In genomic region chr1:180181048-180181447, GRCh38 we compare ENCODE assay signal across 9 cellular contexts. TPM values are rescaled to one million over a fixed set of nuclear protein-coding genes. Genes with fewer than 3 reads are reported as not detected.
A peak's percentile ranks its signal among the peaks of the same experiment; 100 is the strongest.
DNase-seq lines count a peak whose midpoint lies in the region; ATAC-seq and TF ChIP-seq lines count a peak whose summit lies in the region.
"Had no signal": no experiment of that assay in that cellular context is flagged by ENCODE, and none has a peak within 500 bp of the region (broad histone marks: within the 10 kb centered on the region; RNA-seq: fewer than 3 reads in every experiment).

No MANE protein-coding gene starts in this region.

- H3K4me3 Mint-ChIP-seq in CD8-positive, alpha-beta T cell, result no peak overlapping the region

- H3K27me3 Mint-ChIP-seq in CD8-positive, alpha-beta T cell (ENCODE audit: low read depth), result no peaks in the 10 kb centered on the region

- no peak overlapping the region for H3K27ac Mint-ChIP-seq in CD8-positive, alpha-beta T cell

- H3K4me2 ChIP-seq in OCI-LY3 (ENCODE audit: low read length) (no peak overlapping the region), fibroblast of lung (ENCODE audit: extremely low read depth, insufficient read depth, low read length) (no peak overlapping the region)

- H3K4me3 ChIP-seq in CD8-positive, alpha-beta T cell (ENCODE audit: low read depth, low read length), result no peak overlapping the region
- H3K4me3 ChIP-seq in OCI-LY3 (ENCODE audit: low read length), result no peak overlapping the region
- H3K4me3 ChIP-seq in fibroblast of lung (replicated peaks in 1 of 4; ENCODE audit: control extremely low read depth in 1 of 4, insufficient read depth in 1 of 4, low read depth in 3 of 4, low read length in 4 of 4), result no peak overlapping the region

- no peaks in the 10 kb centered on the region for H3K27me3 ChIP-seq in CD8-positive, alpha-beta T cell (ENCODE audit: insufficient read depth, low read length)
- no peaks in the 10 kb centered on the region for H3K27me3 ChIP-seq in OCI-LY3 (ENCODE audit: low read depth, low read length)
- H3K27me3 ChIP-seq in fibroblast of lung (ENCODE audit: control insufficient read depth, insufficient read depth, low read length), result no peaks in the 10 kb centered on the region

- peak; percentile 22 for TF ChIP-seq CTCF in CD8-positive, alpha-beta T cell (IDR thresholded peaks at IDR 0.05)
- TF ChIP-seq CTCF in OCI-LY3 (IDR thresholded peaks at IDR 0.05; ENCODE audit: low read depth, low read length) (peak; percentile 57), fibroblast of lung (conservative IDR thresholded peaks at IDR 0.05 in 1 of 2, IDR thresholded peaks at IDR 0.05 in 1 of 2; ENCODE audit: low read depth in 1 of 2, low read length in 2 of 2) (peak; percentile 28 to 40)

- no peaks in the 10 kb centered on the region for H3K4me1 ChIP-seq in CD8-positive, alpha-beta T cell (ENCODE audit: insufficient read depth, low read length)
- H3K4me1 ChIP-seq in OCI-LY3 (ENCODE audit: low read length) (no peaks in the 10 kb centered on the region), fibroblast of lung (ENCODE audit: control insufficient read depth, extremely low read depth, insufficient read depth, low read length) (no peaks in the 10 kb centered on the region)

- no peak overlapping the region for H3K27ac ChIP-seq in CD8-positive, alpha-beta T cell (ENCODE audit: low read depth, low read length)
- H3K27ac ChIP-seq in OCI-LY3 (ENCODE audit: low read length) (no peak overlapping the region), fibroblast of lung (ENCODE audit: insufficient read depth, low read length) (no peak overlapping the region)

- H3K79me2 ChIP-seq in OCI-LY3 (ENCODE audit: low read length), result no peaks in the 10 kb centered on the region
- no peaks in the 10 kb centered on the region for H3K79me2 ChIP-seq in fibroblast of lung (ENCODE audit: control insufficient read depth, insufficient read depth, low read length)

- in situ Hi-C loops in ACHN (cut with HindIII; ENCODE audit: low pct_ligation_motif_present, low pct_unique_long_range_greater_than_20kb, low sequenced_read_pairs), result no loop called here

- CTCF ChIA-PET in CD8-positive, alpha-beta T cell (lab: Charles Lee), result interaction anchor here (0.7 to 5.2 kb wide), 7 partner anchors 12 to 514 kb away, joined by 3 to 70 read pairs (median 5); no protein-coding TSS in a partner anchor

- H3K9ac ChIP-seq in OCI-LY3 (ENCODE audit: low read length) (no peak overlapping the region), fibroblast of lung (ENCODE audit: insufficient read depth, low read length) (no peak overlapping the region)

- intact Hi-C loops in CD8-positive, alpha-beta T cell (cut with DNase I, micrococcal nuclease), result no loop called here

- DNase-seq in ACHN, result peak; percentile 47
- no peak for DNase-seq in CD8-positive, alpha-beta T cell
- peak; percentile 12 to 31 for DNase-seq in fibroblast of lung (ENCODE audit: low read depth in 2 of 2)
- no peak for DNase-seq in NCI-H1048 (lab: John Stamatoyannopoulos, UW)
- no peak for DNase-seq in ecto neural progenitor cell (ENCODE audit: low spot score)
- no peak for DNase-seq in stimulated activated naive CD4-positive, alpha-beta T cell treated with Interleukin-2 at 50 U/mL for 16 hours (lab: John Stamatoyannopoulos, UW)
- DNase-seq: GOT3 had no signal

- POLR2A ChIA-PET in CD8-positive, alpha-beta T cell (lab: Charles Lee), result no interaction called here

- H3K9me3 Mint-ChIP-seq in CD8-positive, alpha-beta T cell, result no peaks in the 10 kb centered on the region

- no peaks in the 10 kb centered on the region for H3K4me1 Mint-ChIP-seq in CD8-positive, alpha-beta T cell (ENCODE audit: low read depth)

- ATAC-seq in CD8-positive, alpha-beta T cell, result no peak
- no peak for ATAC-seq in GM19351 (IDR thresholded peaks at IDR 0.05; ENCODE audit: unreplicated experiment)

- H2AFZ ChIP-seq in OCI-LY3 (ENCODE audit: low read depth, low read length), result no peak overlapping the region
- H2AFZ ChIP-seq in fibroblast of lung (ENCODE audit: low read length), result no peak overlapping the region

- H3K36me3 ChIP-seq in CD8-positive, alpha-beta T cell (ENCODE audit: insufficient read depth, low read length), result peaks cover 11% of the 10 kb centered on the region
- H3K36me3 ChIP-seq in OCI-LY3 (replicated peaks; ENCODE audit: low read depth, low read length), result no peaks in the 10 kb centered on the region
- H3K36me3 ChIP-seq in fibroblast of lung (ENCODE audit: control insufficient read depth, insufficient read depth, low read length), result peaks cover 43% of the 10 kb centered on the region

- no peaks in the 10 kb centered on the region for H3K9me3 ChIP-seq in CD8-positive, alpha-beta T cell (ENCODE audit: low read length)
- H3K9me3 ChIP-seq in OCI-LY3 (ENCODE audit: insufficient read depth, low read length) (no peaks in the 10 kb centered on the region), fibroblast of lung (ENCODE audit: control insufficient read depth, insufficient read depth, low read depth, low read length) (no peaks in the 10 kb centered on the region)

- H4K20me1 ChIP-seq in OCI-LY3 (ENCODE audit: insufficient read depth, low read length), result no peaks in the 10 kb centered on the region
- no peaks in the 10 kb centered on the region for H4K20me1 ChIP-seq in fibroblast of lung (ENCODE audit: control insufficient read depth, extremely low read depth, insufficient read depth, low read length)

- peaks cover 45% of the 10 kb centered on the region for H3K36me3 Mint-ChIP-seq in CD8-positive, alpha-beta T cell

RNA-seq across cellular contexts. Expression of gene QSOX1, which starts 26.4 kb away (rescaled TPM):
- 10 to 100 TPM; 12.8 to 12.9 TPM for total RNA-seq in CD8-positive, alpha-beta T cell
- total RNA-seq in fibroblast of lung, result 1,004 and 1,312 TPM in 2 replicates
- 799 and 884 TPM in 2 replicates for polyA plus RNA-seq in fibroblast of lung
- polyA plus RNA-seq in fibroblast of lung (2012), result 976 and 994 TPM in 2 replicates
- 581 and 622 TPM in 2 replicates for polyA minus RNA-seq in fibroblast of lung (ENCODE audit: low replicate concordance)

RNA-seq across cellular contexts. Expression of gene LHX4, which starts 49.0 kb away (rescaled TPM):
- under 1 TPM in 1 of 2 experiments, not detected in 1; 0.08 TPM for total RNA-seq in CD8-positive, alpha-beta T cell
- total RNA-seq in fibroblast of lung, result under 0.01 and 0.33 TPM in 2 replicates
- polyA plus RNA-seq in fibroblast of lung, result 0.03 and 0.09 TPM in 2 replicates
- 0.17 and 0.20 TPM in 2 replicates for polyA plus RNA-seq in fibroblast of lung (2012)
- polyA minus RNA-seq in fibroblast of lung (ENCODE audit: low replicate concordance), result 1.0 TPM in 1 of 2 replicates, not detected in the other

Comparison
In these comparisons a context has a peak if more than half of its experiments do, and no peak if none do; other contexts are left out.
1. DNase-seq: peak in ACHN (single experiment) and fibroblast of lung (2 of 2); none in CD8-positive, alpha-beta T cell (0 of 7), NCI-H1048 (single experiment), ecto neural progenitor cell (single experiment) and stimulated activated naive CD4-positive, alpha-beta T cell treated with Interleukin-2 at 50 U/mL for 16 hours (single experiment).
2. RNA of gene QSOX1, which starts 26.4 kb away (total RNA-seq): 1,004 to 1,312 TPM in fibroblast of lung; 12.8 to 12.9 TPM in CD8-positive, alpha-beta T cell; every median in the first group is over 10 times any median in the second.
3. Peak in every context shown above with its lines, with median percentiles within 50 percentile points of each other: CTCF ChIP-seq.